ENCODE assay signal across 1 cellular context in genomic region chr3:39387411-39387975, GRCh38.
TF ChIP-seq lines count a peak whose summit lies in the region.

No MANE protein-coding gene starts in this region.

TF ChIP-seq in WTC11, 78 proteins besides CTCF, POLR2A, EP300 and RAD21 (continued from another document):
- TF ChIP-seq ATF6 (CRISPR knock-in tag; IDR thresholded peaks at IDR 0.05) (no peak), FOXJ3 (CRISPR knock-in tag; IDR thresholded peaks at IDR 0.05; ENCODE audit: borderline replicate concordance) (no peak), ZNF317 (CRISPR knock-in tag; IDR thresholded peaks at IDR 0.05; ENCODE audit: borderline replicate concordance, low read depth) (no peak)
